Comparison of ENCODE assay signal across 22 cellular contexts in the genomic region with DNA sequence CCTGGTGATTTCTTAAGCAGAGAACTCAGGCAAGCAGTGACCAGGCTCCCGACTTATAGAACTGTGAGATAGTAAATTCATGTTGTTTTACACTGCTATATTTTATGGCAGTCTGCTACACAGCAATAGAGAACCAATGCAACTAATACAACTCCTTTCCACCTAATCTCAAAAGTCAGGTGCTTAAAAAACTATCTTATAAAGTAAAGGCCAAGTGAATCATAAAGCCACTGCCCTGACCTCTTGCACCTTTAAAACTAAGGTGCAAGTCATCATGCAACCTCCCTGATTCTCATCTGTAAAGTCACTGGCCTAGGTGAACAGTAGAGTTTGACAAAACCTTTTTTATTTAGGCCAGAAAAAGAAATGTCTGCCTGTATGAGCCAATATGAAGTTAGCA.
"Had no signal": no experiment of that assay in that cellular context is flagged by ENCODE, and none has a peak within 500 bp of the region (broad histone marks: within the 10 kb centered on the region; RNA-seq: fewer than 3 reads in every experiment).

No MANE protein-coding gene starts in this region.

- H3K36me3 ChIP-seq: cardiac muscle cell, esophagus muscularis mucosa, heart right ventricle, sigmoid colon, spleen, transverse colon, uterus had no signal

- H3K27me3 Mint-ChIP-seq: activated CD4-positive, alpha-beta T cell treated with anti-CD3 and anti-CD28 coated beads, Interleukin-2, amount 10 ng/mL, durations not matched to agents 7 days and 5 days; dendritic cell treated with granulocyte-macrophage colony-stimulating factor and Interleukin-4, amounts not matched to agents 40 ng/mL and 50 ng/mL, for 4 days had no signal

- H3K36me3 Mint-ChIP-seq: activated naive CD4-positive, alpha-beta T cell treated with anti-CD3 and anti-CD28 coated beads, Interleukin-2, amount 10 ng/mL, durations not matched to agents 7 days and 5 days; immature natural killer cell; natural killer cell treated with Interleukin-12 subunit alpha and Interleukin-12 subunit beta and Interleukin-15 and Interleukin-18, amount 100 ng/mL, for 72 hours; T-cell had no signal

- H3K4me3 ChIP-seq: cardiac muscle cell, esophagus muscularis mucosa, heart right ventricle, sigmoid colon, SK-N-MC, spleen, transverse colon, uterus had no signal

- H3K4me3 Mint-ChIP-seq: activated B cell treated with CpG ODN at 0.5 μM for 24 hours; activated CD4-positive, alpha-beta T cell treated with anti-CD3 and anti-CD28 coated beads, Interleukin-2, amount 10 ng/mL, durations not matched to agents 7 days and 5 days; activated naive CD4-positive, alpha-beta T cell treated with anti-CD3 and anti-CD28 coated beads, Interleukin-2, amount 10 ng/mL, durations not matched to agents 7 days and 5 days; dendritic cell treated with granulocyte-macrophage colony-stimulating factor and Interleukin-4, amounts not matched to agents 40 ng/mL and 50 ng/mL, for 4 days; immature natural killer cell; natural killer cell treated with Interleukin-12 subunit alpha and Interleukin-12 subunit beta and Interleukin-15 and Interleukin-18, amount 100 ng/mL, for 72 hours; T-cell had no signal

- H3K27ac Mint-ChIP-seq: activated B cell treated with CpG ODN at 0.5 μM for 24 hours; activated CD4-positive, alpha-beta T cell treated with anti-CD3 and anti-CD28 coated beads, Interleukin-2, amount 10 ng/mL, durations not matched to agents 7 days and 5 days; activated naive CD4-positive, alpha-beta T cell treated with anti-CD3 and anti-CD28 coated beads, Interleukin-2, amount 10 ng/mL, durations not matched to agents 7 days and 5 days; dendritic cell treated with granulocyte-macrophage colony-stimulating factor and Interleukin-4, amounts not matched to agents 40 ng/mL and 50 ng/mL, for 4 days; immature natural killer cell; natural killer cell treated with Interleukin-12 subunit alpha and Interleukin-12 subunit beta and Interleukin-15 and Interleukin-18, amount 100 ng/mL, for 72 hours; T-cell had no signal

- H3K9me3 ChIP-seq: esophagus muscularis mucosa, sigmoid colon, transverse colon, uterus had no signal

- H3K27ac ChIP-seq: cardiac muscle cell, esophagus muscularis mucosa, heart right ventricle, sigmoid colon, SK-N-MC, spleen, transverse colon, uterus had no signal

- DNase-seq: activated B cell treated with CpG ODN at 0.5 μM for 24 hours; activated CD4-positive, alpha-beta T cell treated with anti-CD3 and anti-CD28 coated beads, Interleukin-2, amount 10 ng/mL, durations not matched to agents 7 days and 5 days; activated naive CD4-positive, alpha-beta T cell treated with anti-CD3 and anti-CD28 coated beads, Interleukin-2, amount 10 ng/mL, durations not matched to agents 7 days and 5 days; amniotic stem cell; effector CD8-positive, alpha-beta T cell; heart right ventricle; immature natural killer cell; kidney glomerular epithelial cell; mesendoderm; posterior cingulate gyrus; sigmoid colon; spleen; stimulated activated CD4-positive, alpha-beta T cell treated with anti-CD3 and anti-CD28 coated beads, Interleukin-4, amount 100 ng/mL, for 4 hours; stimulated activated naive CD4-positive, alpha-beta T cell; T-cell; transverse colon; uterus had no signal

- H3K4me1 ChIP-seq: uterus had no signal

- H3K4me1 Mint-ChIP-seq: activated B cell treated with CpG ODN at 0.5 μM for 24 hours, immature natural killer cell had no signal

- H3K9me3 Mint-ChIP-seq: activated B cell treated with CpG ODN at 0.5 μM for 24 hours; activated naive CD4-positive, alpha-beta T cell treated with anti-CD3 and anti-CD28 coated beads, Interleukin-2, amount 10 ng/mL, durations not matched to agents 7 days and 5 days; immature natural killer cell; natural killer cell treated with Interleukin-12 subunit alpha and Interleukin-12 subunit beta and Interleukin-15 and Interleukin-18, amount 100 ng/mL, for 72 hours; T-cell had no signal

- H3K27me3 ChIP-seq: cardiac muscle cell, esophagus muscularis mucosa, sigmoid colon, transverse colon, uterus had no signal
